Comparison of ENCODE assay signal across 28 cellular contexts in the genomic region with DNA sequence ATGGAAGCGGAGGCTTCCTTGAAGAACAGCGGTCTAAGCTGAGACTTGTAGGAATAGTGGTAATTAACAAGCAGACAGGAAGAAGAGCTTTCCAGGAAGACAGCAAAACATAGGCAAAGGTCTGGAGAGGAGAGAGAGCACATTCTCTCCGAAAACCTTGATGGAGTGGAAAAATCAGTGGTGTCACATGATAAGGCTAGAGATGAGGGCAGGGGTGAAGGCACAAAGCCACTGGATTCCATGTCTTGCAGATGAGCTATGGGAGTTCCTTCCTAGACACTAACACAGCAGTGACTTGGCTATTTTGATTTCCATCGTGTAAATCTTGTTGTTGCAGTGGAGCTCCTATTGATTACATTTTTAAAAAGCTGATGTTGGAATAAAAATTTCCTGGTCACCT.
"Had no signal": no experiment of that assay in that cellular context is flagged by ENCODE, and none has a peak within 500 bp of the region (broad histone marks: within the 10 kb centered on the region; RNA-seq: fewer than 3 reads in every experiment).

No MANE protein-coding gene starts in this region.

- H3K4me3 Mint-ChIP-seq: activated CD4-positive, alpha-beta memory T cell treated with anti-CD3 and anti-CD28 coated beads, Interleukin-2, amount 10 ng/mL, durations not matched to agents 7 days and 5 days; activated CD4-positive, alpha-beta T cell treated with anti-CD3 and anti-CD28 coated beads, Interleukin-2, amount 10 ng/mL, durations not matched to agents 7 days and 5 days; activated naive CD4-positive, alpha-beta T cell treated with anti-CD3 and anti-CD28 coated beads, Interleukin-2, amount 10 ng/mL, durations not matched to agents 7 days and 5 days; activated T-cell treated with anti-CD3 and anti-CD28 coated beads, Interleukin-2, amount 50 U/mL, for 24 hours; activated T-cell treated with anti-CD3 and anti-CD28 coated beads, Interleukin-2, amount 50 U/mL, for 72 hours; central memory CD8-positive, alpha-beta T cell; dendritic cell treated with granulocyte-macrophage colony-stimulating factor and Interleukin-4, amounts not matched to agents 40 ng/mL and 50 ng/mL, for 4 days; endodermal cell; T-helper 17 cell; T-helper 2 cell treated with Interferon-gamma antibody and Interleukin-4, amounts not matched to agents 5 μg/mL and 100 μg/mL, for 36 hours had no signal

- H3K27me3 ChIP-seq: brain microvascular endothelial cell had no signal

- H3K4me1 Mint-ChIP-seq: central memory CD8-positive, alpha-beta T cell had no signal

- H3K27ac ChIP-seq: brain microvascular endothelial cell, coronary artery, dorsolateral prefrontal cortex had no signal

- H3K36me3 ChIP-seq: brain microvascular endothelial cell had no signal

- DNase-seq: activated CD4-positive, alpha-beta memory T cell treated with anti-CD3 and anti-CD28 coated beads, Interleukin-2, amount 10 ng/mL, durations not matched to agents 7 days and 5 days; activated CD4-positive, alpha-beta T cell treated with anti-CD3 and anti-CD28 coated beads for 1 hour; activated CD4-positive, alpha-beta T cell treated with anti-CD3 and anti-CD28 coated beads for 4 hours; activated CD4-positive, alpha-beta T cell treated with anti-CD3 and anti-CD28 coated beads, Interleukin-2, amount 10 ng/mL, durations not matched to agents 7 days and 5 days; activated CD4-positive, alpha-beta T cell treated with anti-CD3 and anti-CD28 coated beads, Interleukin-2, amount 50 U/mL, for 4 hours; activated CD8-positive, alpha-beta memory T cell treated with anti-CD3 and anti-CD28 coated beads, Interleukin-2, amount 50 U/mL, for 48 hours; activated gamma-delta T cell; activated naive CD4-positive, alpha-beta T cell; activated naive CD4-positive, alpha-beta T cell treated with anti-CD3 and anti-CD28 coated beads, Interleukin-2, amount 10 ng/mL, durations not matched to agents 7 days and 5 days; activated T-cell treated with anti-CD3 and anti-CD28 coated beads for 4 hours; activated T-cell treated with anti-CD3 and anti-CD28 coated beads, Interleukin-2, amount 50 U/mL, for 24 hours; activated T-cell treated with anti-CD3 and anti-CD28 coated beads, Interleukin-2, amount 50 U/mL, for 72 hours; amniotic stem cell; anterior cingulate cortex; brain microvascular endothelial cell; dorsolateral prefrontal cortex; effector memory CD4-positive, alpha-beta T cell; endodermal cell; foreskin fibroblast; T-helper 1 cell; T-helper 17 cell; T1000 had no signal

- ATAC-seq: activated naive CD4-positive, alpha-beta T cell treated with anti-CD3 and anti-CD28 coated beads, Interleukin-2, amount 50 U/mL, for 72 hours; activated T-cell treated with anti-CD3 and anti-CD28 coated beads, Interleukin-2, amount 50 U/mL, for 72 hours; esophagus mucosa; T-helper 17 cell had no signal

- H3K27ac Mint-ChIP-seq: activated CD4-positive, alpha-beta memory T cell treated with anti-CD3 and anti-CD28 coated beads, Interleukin-2, amount 10 ng/mL, durations not matched to agents 7 days and 5 days; activated CD4-positive, alpha-beta T cell treated with anti-CD3 and anti-CD28 coated beads, Interleukin-2, amount 10 ng/mL, durations not matched to agents 7 days and 5 days; activated naive CD4-positive, alpha-beta T cell treated with anti-CD3 and anti-CD28 coated beads, Interleukin-2, amount 10 ng/mL, durations not matched to agents 7 days and 5 days; activated naive CD4-positive, alpha-beta T cell treated with anti-CD3 and anti-CD28 coated beads, Interleukin-2, amount 50 U/mL, for 72 hours; activated T-cell treated with anti-CD3 and anti-CD28 coated beads, Interleukin-2, amount 50 U/mL, for 24 hours; activated T-cell treated with anti-CD3 and anti-CD28 coated beads, Interleukin-2, amount 50 U/mL, for 72 hours; dendritic cell treated with granulocyte-macrophage colony-stimulating factor and Interleukin-4, amounts not matched to agents 40 ng/mL and 50 ng/mL, for 4 days; endodermal cell; T-helper 17 cell; T-helper 2 cell treated with Interferon-gamma antibody and Interleukin-4, amounts not matched to agents 5 μg/mL and 100 μg/mL, for 36 hours had no signal

- H3K36me3 Mint-ChIP-seq: activated naive CD4-positive, alpha-beta T cell treated with anti-CD3 and anti-CD28 coated beads, Interleukin-2, amount 10 ng/mL, durations not matched to agents 7 days and 5 days had no signal

- H3K27me3 Mint-ChIP-seq: activated CD4-positive, alpha-beta memory T cell treated with anti-CD3 and anti-CD28 coated beads, Interleukin-2, amount 10 ng/mL, durations not matched to agents 7 days and 5 days; activated CD4-positive, alpha-beta T cell treated with anti-CD3 and anti-CD28 coated beads, Interleukin-2, amount 10 ng/mL, durations not matched to agents 7 days and 5 days; activated naive CD4-positive, alpha-beta T cell treated with anti-CD3 and anti-CD28 coated beads, Interleukin-2, amount 10 ng/mL, durations not matched to agents 7 days and 5 days; activated T-cell treated with anti-CD3 and anti-CD28 coated beads, Interleukin-2, amount 50 U/mL, for 24 hours; central memory CD8-positive, alpha-beta T cell; dendritic cell treated with granulocyte-macrophage colony-stimulating factor and Interleukin-4, amounts not matched to agents 40 ng/mL and 50 ng/mL, for 4 days; T-helper 17 cell had no signal

- H3K4me3 ChIP-seq: coronary artery, dorsolateral prefrontal cortex had no signal

- H3K9me3 Mint-ChIP-seq: activated CD4-positive, alpha-beta memory T cell treated with anti-CD3 and anti-CD28 coated beads, Interleukin-2, amount 10 ng/mL, durations not matched to agents 7 days and 5 days; activated CD4-positive, alpha-beta T cell treated with anti-CD3 and anti-CD28 coated beads, Interleukin-2, amount 10 ng/mL, durations not matched to agents 7 days and 5 days; activated naive CD4-positive, alpha-beta T cell treated with anti-CD3 and anti-CD28 coated beads, Interleukin-2, amount 10 ng/mL, durations not matched to agents 7 days and 5 days; activated naive CD4-positive, alpha-beta T cell treated with anti-CD3 and anti-CD28 coated beads, Interleukin-2, amount 50 U/mL, for 72 hours; activated T-cell treated with anti-CD3 and anti-CD28 coated beads, Interleukin-2, amount 50 U/mL, for 24 hours; activated T-cell treated with anti-CD3 and anti-CD28 coated beads, Interleukin-2, amount 50 U/mL, for 72 hours; central memory CD8-positive, alpha-beta T cell; dendritic cell treated with granulocyte-macrophage colony-stimulating factor and Interleukin-4, amounts not matched to agents 40 ng/mL and 50 ng/mL, for 4 days; endodermal cell; T-helper 2 cell treated with Interferon-gamma antibody and Interleukin-4, amounts not matched to agents 5 μg/mL and 100 μg/mL, for 36 hours had no signal
